In the genomic region with DNA sequence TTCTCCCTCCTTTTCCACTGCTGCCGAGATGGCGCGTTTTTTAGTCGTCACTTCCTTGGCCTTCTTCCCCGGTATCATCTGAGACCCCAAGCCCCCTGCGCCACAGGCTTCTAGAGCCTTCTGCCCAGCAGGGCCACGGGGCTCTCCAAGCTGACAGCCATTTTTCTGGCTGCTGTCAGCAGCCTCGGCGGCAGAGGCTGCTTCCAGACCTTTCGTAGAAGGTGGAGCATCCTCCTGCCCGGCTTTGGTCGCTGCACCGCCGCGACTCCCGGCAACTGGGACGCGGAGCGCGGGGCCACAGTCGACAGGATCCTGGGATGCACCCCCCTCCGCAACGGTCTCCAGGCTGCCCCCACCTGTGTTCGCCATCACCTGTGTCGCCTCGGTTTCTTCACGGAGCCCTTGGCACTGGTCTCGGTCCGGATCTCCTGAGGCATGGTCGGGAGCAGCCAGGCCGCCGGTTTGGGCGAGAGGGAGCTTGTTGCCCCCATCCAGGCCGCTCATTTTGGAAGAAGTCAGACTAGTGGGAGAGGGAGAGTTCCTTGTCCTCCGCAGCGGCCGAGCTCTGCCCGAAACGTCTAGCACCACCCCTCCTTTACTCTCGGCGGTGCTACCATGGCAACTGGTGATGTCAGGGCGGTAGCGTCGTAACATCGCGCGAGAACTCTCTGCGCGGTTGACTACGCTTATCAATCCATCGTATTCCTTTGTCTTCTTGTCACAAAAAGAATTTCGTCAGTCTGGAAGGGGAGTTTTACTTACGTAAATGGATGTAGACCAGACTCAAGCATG, we compare ENCODE assay signal across 8 cellular contexts. TPM values are rescaled to one million over a fixed set of nuclear protein-coding genes. Genes with fewer than 3 reads are reported as not detected.
DNase-seq lines count a peak whose midpoint lies in the region; ATAC-seq and TF ChIP-seq lines count a peak whose summit lies in the region.

A gene (minus strand): TSS at position 571 of the 792 bp plus-strand sequence. CDS start 67 bp downstream, at position 504.

- no peak for TF ChIP-seq CTCF in Loucy (conservative IDR thresholded peaks at IDR 0.05; ENCODE audit: low read length)
- TF ChIP-seq CTCF in RWPE1 (conservative IDR thresholded peaks at IDR 0.05; ENCODE audit: low read depth): no peak
- TF ChIP-seq CTCF in fibroblast of pulmonary artery (IDR thresholded peaks at IDR 0.05; ENCODE audit: low read length, missing control alignments): no peak

- H3K9me3 Mint-ChIP-seq in activated T-helper 17 cell treated with anti-CD3 and anti-CD28 coated beads, Interleukin-2, amount 50 U/mL, for 72 hours: no peaks in the 10 kb centered on the region
- no peaks in the 10 kb centered on the region for H3K9me3 Mint-ChIP-seq in naive thymus-derived CD8-positive, alpha-beta T cell
- H3K9me3 Mint-ChIP-seq in stimulated activated naive B cell treated with anti-CD40 and anti-IgM and Interleukin-4, amounts not matched to agents 10 μg/mL and 1 μg/mL and 100 μg/mL, for 72 hours: no peaks in the 10 kb centered on the region

- no peaks in the 10 kb centered on the region for H3K27me3 Mint-ChIP-seq in activated T-helper 17 cell treated with anti-CD3 and anti-CD28 coated beads, Interleukin-2, amount 50 U/mL, for 72 hours
- H3K27me3 Mint-ChIP-seq in naive thymus-derived CD8-positive, alpha-beta T cell: no peaks in the 10 kb centered on the region
- H3K27me3 Mint-ChIP-seq in stimulated activated naive B cell treated with anti-CD40 and anti-IgM and Interleukin-4, amounts not matched to agents 10 μg/mL and 1 μg/mL and 100 μg/mL, for 72 hours: no peaks in the 10 kb centered on the region

- H3K27me3 ChIP-seq in H7 (ENCODE audit: control insufficient read depth, insufficient read depth, low read length) (no peaks in the 10 kb centered on the region), Loucy (ENCODE audit: insufficient read depth, low read length, poor library complexity, severe bottlenecking) (no peaks in the 10 kb centered on the region)

- H3K4me1 ChIP-seq in Loucy (ENCODE audit: insufficient read depth, low read length, poor library complexity, severe bottlenecking): peaks cover 64% of the 10 kb centered on the region

- peak within 1 kb of the TSS; percentile 97 for H3K4me2 ChIP-seq in Loucy (ENCODE audit: low read depth, low read length, poor library complexity, severe bottlenecking)

- ATAC-seq in activated T-helper 17 cell treated with anti-CD3 and anti-CD28 coated beads, Interleukin-2, amount 50 U/mL, for 72 hours (replicated peaks): peak; percentile 100
- peak; percentile 92 to 93 for ATAC-seq in naive thymus-derived CD8-positive, alpha-beta T cell
- peak; percentile 99 to 100 for ATAC-seq in stimulated activated naive B cell treated with anti-CD40 and anti-IgM and Interleukin-4, amounts not matched to agents 10 μg/mL and 1 μg/mL and 100 μg/mL, for 72 hours (replicated peaks)

- no peaks in the 10 kb centered on the region; the same call in 1 of the 2 replicates for H3F3A ChIP-seq in Loucy (ENCODE audit: low read depth)

- H4K20me1 ChIP-seq in Loucy (ENCODE audit: insufficient read depth, low read length, poor library complexity, severe bottlenecking): no peaks in the 10 kb centered on the region

- no peaks in the 10 kb centered on the region for H3K9me2 ChIP-seq in Loucy (replicated peaks; ENCODE audit: low read depth, low read length)

- no peak within 1 kb of the TSS for H3K27ac Mint-ChIP-seq in activated T-helper 17 cell treated with anti-CD3 and anti-CD28 coated beads, Interleukin-2, amount 50 U/mL, for 72 hours
- H3K27ac Mint-ChIP-seq in naive thymus-derived CD8-positive, alpha-beta T cell: no peak within 1 kb of the TSS
- no peak within 1 kb of the TSS for H3K27ac Mint-ChIP-seq in stimulated activated naive B cell treated with anti-CD40 and anti-IgM and Interleukin-4, amounts not matched to agents 10 μg/mL and 1 μg/mL and 100 μg/mL, for 72 hours

- peak within 1 kb of the TSS; percentile 92 for H3K9ac ChIP-seq in Loucy (ENCODE audit: low read depth, low read length, poor library complexity, severe bottlenecking)

- peak within 1 kb of the TSS; percentile 90 for H2AFZ ChIP-seq in Loucy (ENCODE audit: low read length)

- no peaks in the 10 kb centered on the region for H3K36me3 ChIP-seq in H7 (replicated peaks; ENCODE audit: control insufficient read depth, insufficient read depth, low read length)
- H3K36me3 ChIP-seq in Loucy (ENCODE audit: insufficient read depth, low read length): no peaks in the 10 kb centered on the region

- peak within 1 kb of the TSS; percentile 91 for H3K4me3 ChIP-seq in H7 (ENCODE audit: insufficient read depth, low read depth, low read length)
- peak within 1 kb of the TSS; percentile 83 for H3K4me3 ChIP-seq in Loucy (ENCODE audit: low read length, poor library complexity, severe bottlenecking)
- H3K4me3 ChIP-seq in fibroblast of pulmonary artery (replicated peaks; ENCODE audit: low read depth, low read length): peak within 1 kb of the TSS; percentile 97

- CTCF ChIA-PET in RWPE1 (lab: Yijun Ruan, JAX): interaction anchor here (0.6 to 0.7 kb wide), 2 partner anchors 42 to 513 kb away, joined by 3 to 11 read pairs; no protein-coding TSS in a partner anchor

- no peak within 1 kb of the TSS for H3K4me3 Mint-ChIP-seq in activated T-helper 17 cell treated with anti-CD3 and anti-CD28 coated beads, Interleukin-2, amount 50 U/mL, for 72 hours
- no peak within 1 kb of the TSS for H3K4me3 Mint-ChIP-seq in naive thymus-derived CD8-positive, alpha-beta T cell
- H3K4me3 Mint-ChIP-seq in stimulated activated naive B cell treated with anti-CD40 and anti-IgM and Interleukin-4, amounts not matched to agents 10 μg/mL and 1 μg/mL and 100 μg/mL, for 72 hours: no peak within 1 kb of the TSS

- peaks cover 54% of the 10 kb centered on the region for H3K79me2 ChIP-seq in Loucy (ENCODE audit: insufficient read depth, low read length)

- DNase-seq in ELF-1 (ENCODE audit: low read depth, low spot score) (peak; percentile 97), H7 (peak; percentile 88), RWPE1 (ENCODE audit: low spot score) (peak; percentile 92), fibroblast of pulmonary artery (ENCODE audit: low read depth) (peak; percentile 99)
- peak; percentile 83 to 97 (median 93) for DNase-seq in naive thymus-derived CD8-positive, alpha-beta T cell
- peak; percentile 86 for DNase-seq in stimulated activated naive B cell treated with anti-CD40 and anti-IgM and Interleukin-4, amounts not matched to agents 10 μg/mL and 1 μg/mL and 100 μg/mL, for 72 hours

- POLR2A ChIA-PET in RWPE1 (lab: Yijun Ruan, JAX; ENCODE audit: low non-redundant PET): interaction anchor here (0.7 kb wide), 2 partner anchors 26 to 304 kb away, joined by 3 read pairs; a partner anchor contains a TSS
- POLR2A ChIA-PET in naive thymus-derived CD8-positive, alpha-beta T cell (lab: Charles Lee): interaction anchor here (0.6 to 5.9 kb wide), 8 partner anchors 17 to 1117 kb away, joined by 3 to 70 read pairs (median 5); a partner anchor contains a TSS

- H3K9me3 ChIP-seq in Loucy (ENCODE audit: insufficient read depth, low read depth, low read length): no peaks in the 10 kb centered on the region

- peak within 1 kb of the TSS; percentile 84 for H3K27ac ChIP-seq in RWPE1

- H3K4me1 Mint-ChIP-seq in activated T-helper 17 cell treated with anti-CD3 and anti-CD28 coated beads, Interleukin-2, amount 50 U/mL, for 72 hours: peaks cover 25% of the 10 kb centered on the region
- peaks cover 4 to 18% (median 8%) of the 10 kb centered on the region in 4 donors for H3K4me1 Mint-ChIP-seq in naive thymus-derived CD8-positive, alpha-beta T cell
- H3K4me1 Mint-ChIP-seq in stimulated activated naive B cell treated with anti-CD40 and anti-IgM and Interleukin-4, amounts not matched to agents 10 μg/mL and 1 μg/mL and 100 μg/mL, for 72 hours: peaks cover 28 to 31% of the 10 kb centered on the region in 2 donors

- H3K36me3 Mint-ChIP-seq in activated T-helper 17 cell treated with anti-CD3 and anti-CD28 coated beads, Interleukin-2, amount 50 U/mL, for 72 hours (ENCODE audit: low read depth): peaks cover 9% of the 10 kb centered on the region
- peaks cover 0 to 8% (median 2%) of the 10 kb centered on the region in 3 donors for H3K36me3 Mint-ChIP-seq in naive thymus-derived CD8-positive, alpha-beta T cell
- H3K36me3 Mint-ChIP-seq in stimulated activated naive B cell treated with anti-CD40 and anti-IgM and Interleukin-4, amounts not matched to agents 10 μg/mL and 1 μg/mL and 100 μg/mL, for 72 hours: peaks cover 13 to 18% of the 10 kb centered on the region in 2 donors

RNA-seq across cellular contexts. Expression of the gene that starts here (rescaled TPM):
- total RNA-seq in H7 (2014; rRNA removed; shearing (Covaris generic)): 8.1 and 14.9 TPM in 2 replicates
- total RNA-seq in activated T-helper 17 cell treated with anti-CD3 and anti-CD28 coated beads, Interleukin-2, amount 50 U/mL, for 72 hours: 10 to 100 TPM; 10.3 to 13.1 TPM
- total RNA-seq in naive thymus-derived CD8-positive, alpha-beta T cell: 10 to 100 TPM; 23.1 to 24.7 TPM
- 10 to 100 TPM; 12.5 to 19.4 (median 12.7) TPM for polyA plus RNA-seq in naive thymus-derived CD8-positive, alpha-beta T cell

Comparison
In these comparisons a context has a peak if more than half of its experiments do, and no peak if none do; other contexts are left out.
1. Peak in every context shown above with its lines: DNase-seq, ATAC-seq, H3K4me3 ChIP-seq and H3K27ac ChIP-seq.